Comparison of ENCODE assay signal across 14 cellular contexts in genomic region chr10:97532935-97533671, GRCh38. TPM values are rescaled to one million over a fixed set of nuclear protein-coding genes. Genes with fewer than 3 reads are reported as not detected.
DNase-seq lines count a peak whose midpoint lies in the region; ATAC-seq and TF ChIP-seq lines count a peak whose summit lies in the region.
"Had no signal": no experiment of that assay in that cellular context is flagged by ENCODE, and none has a peak within 500 bp of the region (broad histone marks: within the 10 kb centered on the region; RNA-seq: fewer than 3 reads in every experiment).

No MANE protein-coding gene starts in this region.

- H2AFZ ChIP-seq in hepatocyte = no peak overlapping the region

- DNase-seq in HCEC 1CT (peak; percentile 53), glomerular visceral epithelial cell (ENCODE audit: extremely low spot score) (peak; percentile 85), gastrocnemius medialis (peak in 1 of 2 donors; percentile 42), hepatocyte (ENCODE audit: low spot score) (no peak), Caco-2 (no peak)
- no peak for DNase-seq in activated CD4-positive, alpha-beta T cell treated with anti-CD3 and anti-CD28 coated beads for 36 hours
- DNase-seq: NCI-H446 treated with DMSO at 0.1 percent for 48 hours; stimulated activated CD4-positive, alpha-beta T cell treated with anti-CD3 and anti-CD28 coated beads, Interleukin-15, amount 100 ng/mL, for 24 hours; stimulated activated naive B cell treated with anti-CD40 and anti-IgM and Interleukin-4, amounts not matched to agents 10 μg/mL and 1 μg/mL and 100 μg/mL, for 72 hours; T-helper 1 cell had no signal

- BruUV-seq in Caco-2 (replicated peaks; lab: Mats Ljungman, UMichigan) = no TSS peak

- H3K4me3 ChIP-seq in gastrocnemius medialis (no peak overlapping the region), hepatocyte (no peak overlapping the region), Caco-2 (ENCODE audit: low read depth, low read length) (no peak overlapping the region)
- H3K4me3 ChIP-seq: ascending aorta, gastroesophageal sphincter had no signal

- peak overlapping the region in 3 of 4 donors; percentile 7 to 48 (median 22) for H3K27ac ChIP-seq in gastrocnemius medialis
- no peak overlapping the region for H3K27ac ChIP-seq in hepatocyte
- H3K27ac ChIP-seq: ascending aorta had no signal

- no peaks in the 10 kb centered on the region for H3K27me3 Mint-ChIP-seq in Caco-2 (ENCODE audit: insufficient read depth, unreplicated experiment)
- no peaks in the 10 kb centered on the region for H3K27me3 Mint-ChIP-seq in activated CD4-positive, alpha-beta T cell treated with anti-CD3 and anti-CD28 coated beads for 36 hours
- H3K27me3 Mint-ChIP-seq: stimulated activated naive B cell treated with anti-CD40 and anti-IgM and Interleukin-4, amounts not matched to agents 10 μg/mL and 1 μg/mL and 100 μg/mL, for 72 hours had no signal

- TF ChIP-seq CTCF in gastrocnemius medialis (IDR thresholded peaks at IDR 0.05 in 4 of 5, conservative IDR thresholded peaks at IDR 0.05 in 1 of 5) (no peak), hepatocyte (IDR thresholded peaks at IDR 0.05; ENCODE audit: poor library complexity) (no peak), Caco-2 (IDR thresholded peaks at IDR 0.05; ENCODE audit: insufficient read depth in 1 of 2, low read depth in 1 of 2, low read length in 1 of 2, severe bottlenecking in 1 of 2, unreplicated experiment in 1 of 2) (no peak)

- no peaks in the 10 kb centered on the region for H3K4me1 Mint-ChIP-seq in Caco-2 (ENCODE audit: low read depth, unreplicated experiment)
- H3K4me1 Mint-ChIP-seq in activated CD4-positive, alpha-beta T cell treated with anti-CD3 and anti-CD28 coated beads for 36 hours = no peaks in the 10 kb centered on the region
- H3K4me1 Mint-ChIP-seq: mesothelial cell of epicardium; stimulated activated naive B cell treated with anti-CD40 and anti-IgM and Interleukin-4, amounts not matched to agents 10 μg/mL and 1 μg/mL and 100 μg/mL, for 72 hours had no signal

- H3K4me3 Mint-ChIP-seq in Caco-2 (ENCODE audit: unreplicated experiment) = no peak overlapping the region
- no peak overlapping the region for H3K4me3 Mint-ChIP-seq in activated CD4-positive, alpha-beta T cell treated with anti-CD3 and anti-CD28 coated beads for 36 hours
- H3K4me3 Mint-ChIP-seq: mesothelial cell of epicardium; stimulated activated naive B cell treated with anti-CD40 and anti-IgM and Interleukin-4, amounts not matched to agents 10 μg/mL and 1 μg/mL and 100 μg/mL, for 72 hours had no signal

- no peaks in the 10 kb centered on the region for H3K9me3 Mint-ChIP-seq in Caco-2 (ENCODE audit: unreplicated experiment)
- no peaks in the 10 kb centered on the region for H3K9me3 Mint-ChIP-seq in activated CD4-positive, alpha-beta T cell treated with anti-CD3 and anti-CD28 coated beads for 36 hours (ENCODE audit: low read depth)
- H3K9me3 Mint-ChIP-seq: stimulated activated naive B cell treated with anti-CD40 and anti-IgM and Interleukin-4, amounts not matched to agents 10 μg/mL and 1 μg/mL and 100 μg/mL, for 72 hours had no signal

- ATAC-seq in SK-N-SH treated with all-trans-retinoic acid at 6 μM for 48 hours = peak; percentile 87
- ATAC-seq in gastrocnemius medialis = peak in 1 of 2 donors; percentile 76
- no peak for ATAC-seq in activated CD4-positive, alpha-beta T cell treated with anti-CD3 and anti-CD28 coated beads for 36 hours
- ATAC-seq: gastroesophageal sphincter; stimulated activated naive B cell treated with anti-CD40 and anti-IgM and Interleukin-4, amounts not matched to agents 10 μg/mL and 1 μg/mL and 100 μg/mL, for 72 hours had no signal

- H3K27me3 ChIP-seq in gastrocnemius medialis (no peaks in the 10 kb centered on the region), hepatocyte (no peaks in the 10 kb centered on the region), Caco-2 (replicated peaks; ENCODE audit: control insufficient read depth, insufficient read depth, low read length) (no peaks in the 10 kb centered on the region)
- H3K27me3 ChIP-seq: ascending aorta, gastroesophageal sphincter had no signal

- H3K9me2 ChIP-seq in hepatocyte (replicated peaks; ENCODE audit: insufficient read depth) = no peaks in the 10 kb centered on the region

- POLR2A ChIA-PET in Caco-2 (lab: Charles Lee) = interaction anchor here (0.6 kb wide), 1 partner anchor 132 kb away, joined by 3 read pairs; no protein-coding TSS in a partner anchor
- POLR2A ChIA-PET in activated CD4-positive, alpha-beta T cell treated with anti-CD3 and anti-CD28 coated beads for 36 hours (lab: Charles Lee) = no interaction called here

- peaks cover 3% of the 10 kb centered on the region for H3K79me2 ChIP-seq in hepatocyte

- 75% methylated on average over 12 of the region's 12 CpGs for WGBS in hepatocyte (ENCODE audit: low lambda C conversion rate, missing lambda C conversion rate)

- H4K20me1 ChIP-seq in hepatocyte (ENCODE audit: insufficient read depth, poor library complexity, severe bottlenecking) = no peaks in the 10 kb centered on the region

- H3K9me3 ChIP-seq in gastrocnemius medialis (no peaks in the 10 kb centered on the region), hepatocyte (ENCODE audit: low read depth) (no peaks in the 10 kb centered on the region), Caco-2 (no peaks in the 10 kb centered on the region)
- H3K9me3 ChIP-seq: ascending aorta, gastroesophageal sphincter had no signal

- no peaks in the 10 kb centered on the region for H3K36me3 Mint-ChIP-seq in Caco-2 (ENCODE audit: insufficient read depth, unreplicated experiment)
- H3K36me3 Mint-ChIP-seq in activated CD4-positive, alpha-beta T cell treated with anti-CD3 and anti-CD28 coated beads for 36 hours (ENCODE audit: low read depth) = no peaks in the 10 kb centered on the region

- peaks cover 3 to 11% of the 10 kb centered on the region in 2 donors for H3K4me1 ChIP-seq in gastrocnemius medialis
- H3K4me1 ChIP-seq in hepatocyte (ENCODE audit: insufficient read depth) = no peaks in the 10 kb centered on the region
- H3K4me1 ChIP-seq in Caco-2 = no peaks in the 10 kb centered on the region
- H3K4me1 ChIP-seq: ascending aorta, gastroesophageal sphincter had no signal

- no peaks in the 10 kb centered on the region for H3K36me3 ChIP-seq in gastrocnemius medialis
- no peaks in the 10 kb centered on the region for H3K36me3 ChIP-seq in hepatocyte (replicated peaks; ENCODE audit: insufficient read depth, low read depth)
- H3K36me3 ChIP-seq in Caco-2 (ENCODE audit: control insufficient read depth, insufficient read depth, low read length) = no peaks in the 10 kb centered on the region
- H3K36me3 ChIP-seq: ascending aorta, gastroesophageal sphincter had no signal

- in situ Hi-C loops in gastrocnemius medialis (cut with MboI; ENCODE audit: low sequenced_read_pairs in 4 of 4) = no loop called here

- CTCF ChIA-PET in Caco-2 (lab: Charles Lee) = interaction anchor here (0.6 to 1.3 kb wide), 3 partner anchors 9 to 69 kb away, joined by 3 to 5 read pairs (median 5); no protein-coding TSS in a partner anchor
- CTCF ChIA-PET in activated CD4-positive, alpha-beta T cell treated with anti-CD3 and anti-CD28 coated beads for 36 hours (lab: Charles Lee) = interaction anchor here (0.6 to 11.2 kb wide), 7 partner anchors 11 to 72 kb away, joined by 3 to 87 read pairs (median 8); no protein-coding TSS in a partner anchor

- no peak overlapping the region for H3K4me2 ChIP-seq in hepatocyte

- H3K27ac Mint-ChIP-seq in Caco-2 (ENCODE audit: unreplicated experiment) = no peak overlapping the region
- no peak overlapping the region for H3K27ac Mint-ChIP-seq in activated CD4-positive, alpha-beta T cell treated with anti-CD3 and anti-CD28 coated beads for 36 hours
- H3K27ac Mint-ChIP-seq: mesothelial cell of epicardium; stimulated activated naive B cell treated with anti-CD40 and anti-IgM and Interleukin-4, amounts not matched to agents 10 μg/mL and 1 μg/mL and 100 μg/mL, for 72 hours had no signal

- intact Hi-C loops in gastrocnemius medialis (cut with DNase I; ENCODE audit: low total_unique reads) (no loop called here), Caco-2 (cut with micrococcal nuclease; ENCODE audit: unreplicated experiment) (no loop called here)
- intact Hi-C loops in activated CD4-positive, alpha-beta T cell treated with anti-CD3 and anti-CD28 coated beads for 36 hours (cut with DNase I, micrococcal nuclease) = no loop called here

- TF ChIP-seq POLR2A in gastrocnemius medialis (IDR thresholded peaks at IDR 0.05) = no peak

TF ChIP-seq in SK-N-SH treated with all-trans-retinoic acid at 6 μM for 48 hours, 23 proteins besides CTCF, POLR2A, EP300 and RAD21 (continues in another document):
- TF ChIP-seq TOX (CRISPR knock-in tag; IDR thresholded peaks at IDR 0.05; ENCODE audit: borderline replicate concordance) (no peak), ZNF565 (CRISPR knock-in tag; conservative IDR thresholded peaks at IDR 0.05; ENCODE audit: low read depth) (no peak), BACH2 (CRISPR knock-in tag; IDR thresholded peaks at IDR 0.05; ENCODE audit: borderline replicate concordance) (no peak), TCF4 (CRISPR knock-in tag; IDR thresholded peaks at IDR 0.05; ENCODE audit: borderline replicate concordance) (no peak), ISL1 (CRISPR knock-in tag; IDR thresholded peaks at IDR 0.05) (no peak), ESRRG (CRISPR knock-in tag; IDR thresholded peaks at IDR 0.05) (no peak)

RNA-seq across cellular contexts. Expression of gene UBTD1, which starts 34.4 kb away (rescaled TPM):
- 10 to 100 TPM; 13.7 to 40.0 (median 23.3) TPM for total RNA-seq in gastrocnemius medialis
- 12.8 and 20.6 TPM in 2 replicates for total RNA-seq in hepatocyte
- polyA plus RNA-seq in hepatocyte = 37.0 and 37.1 TPM in 2 replicates
- 11.4 and 11.7 TPM in 2 replicates for total RNA-seq in Caco-2 (2022)
- total RNA-seq in activated CD4-positive, alpha-beta T cell treated with anti-CD3 and anti-CD28 coated beads for 36 hours = 1 to 10 TPM; 1.4 to 1.5 TPM

RNA-seq across cellular contexts. Expression of gene MMS19, which starts 34.9 kb away (rescaled TPM):
- total RNA-seq in gastrocnemius medialis (10 to 100 TPM; 56.1 to 70.0 (median 65.0) TPM), hepatocyte (68.6 and 73.6 TPM in 2 replicates), Caco-2 (2022) (105 and 112 TPM in 2 replicates)
- 58.4 and 59.8 TPM in 2 replicates for polyA plus RNA-seq in hepatocyte
- total RNA-seq in activated CD4-positive, alpha-beta T cell treated with anti-CD3 and anti-CD28 coated beads for 36 hours = 100 to 1,000 TPM in 1 of 2 experiments, 10 to 100 TPM in 1; 91.3 to 107 TPM

RNA-seq across cellular contexts. Expression of gene ANKRD2, which starts 39.5 kb away (rescaled TPM):
- total RNA-seq in gastrocnemius medialis = 1,000 to 10,000 TPM in 1 of 4 donors, 100 to 1,000 TPM in 3; 105 to 1,024 (median 853) TPM
- total RNA-seq in hepatocyte = not detected in 2 replicates
- 0.15 TPM in 1 of 2 replicates, not detected in the other for polyA plus RNA-seq in hepatocyte
- total RNA-seq in Caco-2 (2022) = 0.23 TPM in 1 of 2 replicates, not detected in the other
- not detected for total RNA-seq in activated CD4-positive, alpha-beta T cell treated with anti-CD3 and anti-CD28 coated beads for 36 hours
- total RNA-seq: ascending aorta had no signal

RNA-seq across cellular contexts. Expression of gene HOGA1, which starts 51.1 kb away (rescaled TPM):
- 10 to 100 TPM in 1 of 4 donors, 1 to 10 TPM in 1, under 1 TPM in 2; 0.27 to 11.2 (median 4.1) TPM for total RNA-seq in gastrocnemius medialis
- total RNA-seq in hepatocyte = 4.5 and 5.8 TPM in 2 replicates
- 6.9 TPM in 2 replicates for polyA plus RNA-seq in hepatocyte
- total RNA-seq in Caco-2 (2022) = 0.50 and 0.67 TPM in 2 replicates
- not detected for total RNA-seq in activated CD4-positive, alpha-beta T cell treated with anti-CD3 and anti-CD28 coated beads for 36 hours

RNA-seq across cellular contexts. Expression of gene C10orf62, which starts 56.4 kb away (rescaled TPM):
- total RNA-seq in gastrocnemius medialis = under 1 TPM in 2 of 4 donors, not detected in 2; 0.41 to 0.55 TPM
- 0.23 TPM in 1 of 2 replicates, not detected in the other for total RNA-seq in hepatocyte
- not detected in 2 replicates for polyA plus RNA-seq in hepatocyte
- total RNA-seq in Caco-2 (2022) = not detected in 2 replicates
- not detected for total RNA-seq in activated CD4-positive, alpha-beta T cell treated with anti-CD3 and anti-CD28 coated beads for 36 hours
- total RNA-seq: ascending aorta, gastroesophageal sphincter, mesothelial cell of epicardium had no signal

Comparison
In these comparisons a context has a peak if more than half of its experiments do, and no peak if none do; other contexts are left out.
1. DNase-seq: peak in HCEC 1CT (single experiment) and glomerular visceral epithelial cell (single experiment); none in hepatocyte (single experiment), Caco-2 (0 of 2) and activated CD4-positive, alpha-beta T cell treated with anti-CD3 and anti-CD28 coated beads for 36 hours (single experiment).
2. RNA of gene ANKRD2, which starts 39.5 kb away (total RNA-seq): 105 to 1,024 TPM in gastrocnemius medialis; 0.23 TPM in Caco-2, not detected in activated CD4-positive, alpha-beta T cell treated with anti-CD3 and anti-CD28 coated beads for 36 hours and not detected in hepatocyte; every median in the first group is over 10 times any median in the second.